Comparison of ENCODE assay signal across 14 cellular contexts in the genomic region with DNA sequence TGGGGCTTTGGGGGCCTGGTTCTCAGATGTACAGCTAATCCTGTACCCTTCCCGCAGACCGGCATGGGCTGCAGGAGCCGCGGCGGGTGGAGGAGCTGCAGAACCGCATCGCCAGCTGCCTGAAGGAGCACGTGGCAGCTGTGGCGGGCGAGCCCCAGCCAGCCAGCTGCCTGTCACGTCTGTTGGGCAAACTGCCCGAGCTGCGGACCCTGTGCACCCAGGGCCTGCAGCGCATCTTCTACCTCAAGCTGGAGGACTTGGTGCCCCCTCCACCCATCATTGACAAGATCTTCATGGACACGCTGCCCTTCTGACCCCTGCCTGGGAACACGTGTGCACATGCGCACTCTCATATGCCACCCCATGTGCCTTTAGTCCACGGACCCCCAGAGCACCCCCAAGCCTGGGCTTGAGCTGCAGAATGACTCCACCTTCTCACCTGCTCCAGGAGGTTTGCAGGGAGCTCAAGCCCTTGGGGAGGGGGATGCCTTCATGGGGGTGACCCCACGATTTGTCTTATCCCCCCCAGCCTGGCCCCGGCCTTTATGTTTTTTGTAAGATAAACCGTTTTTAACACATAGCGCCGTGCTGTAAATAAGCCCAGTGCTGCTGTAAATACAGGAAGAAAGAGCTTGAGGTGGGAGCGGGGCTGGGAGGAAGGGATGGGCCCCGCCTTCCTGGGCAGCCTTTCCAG. TPM values are rescaled to one million over a fixed set of nuclear protein-coding genes. Genes with fewer than 3 reads are reported as not detected.
DNase-seq lines count a peak whose midpoint lies in the region; ATAC-seq and TF ChIP-seq lines count a peak whose summit lies in the region.
"Had no signal": no experiment of that assay in that cellular context is flagged by ENCODE, and none has a peak within 500 bp of the region (broad histone marks: within the 10 kb centered on the region; RNA-seq: fewer than 3 reads in every experiment).

No MANE protein-coding gene starts in this region.

- no peaks in the 10 kb centered on the region for H3K4me1 ChIP-seq in HEK293 (ENCODE audit: control insufficient read depth, insufficient read depth, low read length)
- no peaks in the 10 kb centered on the region for H3K4me1 ChIP-seq in GM23338 (ENCODE audit: insufficient read depth)

- peaks cover 3% of the 10 kb centered on the region; the same call in 1 of the 2 replicates for H4K20me1 ChIP-seq in GM23338 (replicated peaks; ENCODE audit: insufficient read depth)

- H3K79me2 ChIP-seq in GM23338 (replicated peaks; ENCODE audit: insufficient read depth) = no peaks in the 10 kb centered on the region

- H3K4me1 Mint-ChIP-seq in GM23338 = peaks cover 2% of the 10 kb centered on the region; the same call in 1 of the 3 replicates
- H3K4me1 Mint-ChIP-seq: activated CD4-positive, alpha-beta memory T cell treated with anti-CD3 and anti-CD28 coated beads, Interleukin-2, amount 10 ng/mL, durations not matched to agents 7 days and 5 days had no signal

- no peak overlapping the region for H3K27ac ChIP-seq in HEK293 (ENCODE audit: extremely low read depth, low read depth, low read length)
- H3K27ac ChIP-seq in coronary artery = no peak overlapping the region
- H3K27ac ChIP-seq in GM23338 (ENCODE audit: low read depth) = no peak overlapping the region
- H3K27ac ChIP-seq: cardiac muscle cell, thoracic aorta had no signal

- peaks cover 0 to 38% of the 10 kb centered on the region in 2 experiments; a peak in 1 of 3 replicates for H3K36me3 ChIP-seq in HEK293 (ENCODE audit: control insufficient read depth in 2 of 2, insufficient read depth in 1 of 2, low read length in 2 of 2)
- H3K36me3 ChIP-seq in GM23338 (ENCODE audit: insufficient read depth) = no peaks in the 10 kb centered on the region

- H3K9me2 ChIP-seq in GM23338 (ENCODE audit: insufficient read depth) = no peaks in the 10 kb centered on the region

- no peak overlapping the region for H3K4me2 ChIP-seq in GM23338

- TF ChIP-seq CTCF in HEK293 (tag by site-specific recombination; IDR thresholded peaks at IDR 0.05) (no peak), coronary artery (IDR thresholded peaks at IDR 0.05) (no peak), GM23338 (conservative IDR thresholded peaks at IDR 0.05; ENCODE audit: low read depth in 2 of 2) (no peak)

- H3K27me3 Mint-ChIP-seq in GM23338 (ENCODE audit: insufficient read depth, low read depth, poor library complexity) = peaks cover 7% of the 10 kb centered on the region
- H3K27me3 Mint-ChIP-seq: activated CD4-positive, alpha-beta memory T cell treated with anti-CD3 and anti-CD28 coated beads, Interleukin-2, amount 10 ng/mL, durations not matched to agents 7 days and 5 days had no signal

- no peaks in the 10 kb centered on the region for H3K9me3 Mint-ChIP-seq in GM23338
- H3K9me3 Mint-ChIP-seq: activated CD4-positive, alpha-beta memory T cell treated with anti-CD3 and anti-CD28 coated beads, Interleukin-2, amount 10 ng/mL, durations not matched to agents 7 days and 5 days had no signal

- H3K27ac Mint-ChIP-seq in GM23338 = no peak overlapping the region
- H3K27ac Mint-ChIP-seq: activated CD4-positive, alpha-beta memory T cell treated with anti-CD3 and anti-CD28 coated beads, Interleukin-2, amount 10 ng/mL, durations not matched to agents 7 days and 5 days had no signal

- no peak for ATAC-seq in GM23338
- no peak for ATAC-seq in GM21529 (IDR thresholded peaks at IDR 0.05; ENCODE audit: unreplicated experiment)
- no peak for ATAC-seq in GM21786 (IDR thresholded peaks at IDR 0.05; ENCODE audit: unreplicated experiment)
- ATAC-seq: Panc1 had no signal

- POLR2A ChIA-PET in HEK293 (lab: Yijun Ruan, JAX) = no interaction called here

- H3K27me3 ChIP-seq in GM23338 (ENCODE audit: insufficient read depth) = no peaks in the 10 kb centered on the region
- H3K27me3 ChIP-seq: cardiac muscle cell had no signal

- no peak overlapping the region for H3K4me3 Mint-ChIP-seq in GM23338
- H3K4me3 Mint-ChIP-seq: activated CD4-positive, alpha-beta memory T cell treated with anti-CD3 and anti-CD28 coated beads, Interleukin-2, amount 10 ng/mL, durations not matched to agents 7 days and 5 days had no signal

- H3K4me3 ChIP-seq in HEK293 (ENCODE audit: low read depth, low read length) = no peak overlapping the region
- no peak overlapping the region for H3K4me3 ChIP-seq in coronary artery
- H3K4me3 ChIP-seq in GM23338 = no peak overlapping the region
- H3K4me3 ChIP-seq: cardiac muscle cell, thoracic aorta had no signal

- H2AFZ ChIP-seq in GM23338 = no peak overlapping the region

- CTCF ChIA-PET in HEK293 (lab: Yijun Ruan, JAX) = interaction anchor here (0.6 to 34.8 kb wide), 4 partner anchors 11 to 1689 kb away, joined by 5 to 794 read pairs (median 8); a partner anchor contains a TSS

- peak; percentile 49 for DNase-seq in NCI-H2029 (lab: John Stamatoyannopoulos, UW)
- peak; percentile 81 for DNase-seq in coronary artery (ENCODE audit: low spot score)
- peak in 40 of 56 donors; percentile 22 to 79 (median 52) for DNase-seq in nucleus accumbens (lab: John Stamatoyannopoulos, UW)
- DNase-seq in GM23338 (ENCODE audit: low spot score) = no peak
- no peak for DNase-seq in AML-193 (lab: John Stamatoyannopoulos, UW)
- DNase-seq: activated CD4-positive, alpha-beta memory T cell treated with anti-CD3 and anti-CD28 coated beads, Interleukin-2, amount 10 ng/mL, durations not matched to agents 7 days and 5 days; retina had no signal

- peaks cover 10% of the 10 kb centered on the region; the same call in 2 of the 3 replicates for H3K36me3 Mint-ChIP-seq in GM23338 (ENCODE audit: low read depth)

- no peaks in the 10 kb centered on the region for H3F3A ChIP-seq in GM23338 (replicated peaks; ENCODE audit: low read depth)

- no peaks in the 10 kb centered on the region for H3K9me3 ChIP-seq in HEK293 (ENCODE audit: control insufficient read depth, insufficient read depth, low read depth, low read length)
- H3K9me3 ChIP-seq: thoracic aorta had no signal

TF ChIP-seq in HEK293, 187 proteins besides CTCF, POLR2A, EP300 and RAD21:
- TF ChIP-seq ZNF133 (tag by site-specific recombination; IDR thresholded peaks at IDR 0.05) (no peak), GLIS2 (tag by site-specific recombination; IDR thresholded peaks at IDR 0.05) (peak; percentile 40; the same call in 1 of the 2 replicates)
- TF ChIP-seq, protein P1, sequence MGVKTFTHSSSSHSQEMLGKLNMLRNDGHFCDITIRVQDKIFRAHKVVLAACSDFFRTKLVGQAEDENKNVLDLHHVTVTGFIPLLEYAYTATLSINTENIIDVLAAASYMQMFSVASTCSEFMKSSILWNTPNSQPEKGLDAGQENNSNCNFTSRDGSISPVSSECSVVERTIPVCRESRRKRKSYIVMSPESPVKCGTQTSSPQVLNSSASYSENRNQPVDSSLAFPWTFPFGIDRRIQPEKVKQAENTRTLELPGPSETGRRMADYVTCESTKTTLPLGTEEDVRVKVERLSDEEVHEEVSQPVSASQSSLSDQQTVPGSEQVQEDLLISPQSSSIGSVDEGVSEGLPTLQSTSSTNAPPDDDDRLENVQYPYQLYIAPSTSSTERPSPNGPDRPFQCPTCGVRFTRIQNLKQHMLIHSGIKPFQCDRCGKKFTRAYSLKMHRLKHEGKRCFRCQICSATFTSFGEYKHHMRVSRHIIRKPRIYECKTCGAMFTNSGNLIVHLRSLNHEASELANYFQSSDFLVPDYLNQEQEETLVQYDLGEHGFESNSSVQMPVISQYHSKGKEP (tag by site-specific recombination; IDR thresholded peaks at IDR 0.05) = 0 out of 2 replicates have a peak, but pooled peaks have one; percentile 18

TF ChIP-seq in GM23338, 12 proteins besides CTCF, POLR2A, EP300 and RAD21 (continues in another document):
- TF ChIP-seq ZNF331 (CRISPR knock-in tag; IDR thresholded peaks at IDR 0.05; ENCODE audit: low read depth) (no peak), JUNB (IDR thresholded peaks at IDR 0.05; ENCODE audit: unreplicated experiment) (no peak), ZNF114 (CRISPR knock-in tag; IDR thresholded peaks at IDR 0.05) (no peak), NANOG (IDR thresholded peaks at IDR 0.05; ENCODE audit: borderline replicate concordance) (no peak)
- TF ChIP-seq, protein P2, sequence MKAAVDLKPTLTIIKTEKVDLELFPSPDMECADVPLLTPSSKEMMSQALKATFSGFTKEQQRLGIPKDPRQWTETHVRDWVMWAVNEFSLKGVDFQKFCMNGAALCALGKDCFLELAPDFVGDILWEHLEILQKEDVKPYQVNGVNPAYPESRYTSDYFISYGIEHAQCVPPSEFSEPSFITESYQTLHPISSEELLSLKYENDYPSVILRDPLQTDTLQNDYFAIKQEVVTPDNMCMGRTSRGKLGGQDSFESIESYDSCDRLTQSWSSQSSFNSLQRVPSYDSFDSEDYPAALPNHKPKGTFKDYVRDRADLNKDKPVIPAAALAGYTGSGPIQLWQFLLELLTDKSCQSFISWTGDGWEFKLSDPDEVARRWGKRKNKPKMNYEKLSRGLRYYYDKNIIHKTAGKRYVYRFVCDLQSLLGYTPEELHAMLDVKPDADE (IDR thresholded peaks at IDR 0.05) = no peak

RNA-seq across cellular contexts. Expression of a gene that starts 7.5 kb away (rescaled TPM):
- total RNA-seq in GM23338 (2014; rRNA removed; shearing (Covaris generic)) = 13.4 and 19.1 TPM in 2 replicates
- 7.5 and 8.3 TPM in 2 replicates for polyA plus RNA-seq in GM23338 (2016; fragmentation: Nextera tagmentation; extraction: Ambion mirVana)

RNA-seq across cellular contexts. Expression of a gene that starts 11.0 kb away (rescaled TPM):
- total RNA-seq in GM23338 (2014; rRNA removed; shearing (Covaris generic)) = 60.3 and 111 TPM in 2 replicates
- 27.7 and 29.4 TPM in 2 replicates for polyA plus RNA-seq in GM23338 (2016; fragmentation: Nextera tagmentation; extraction: Ambion mirVana)

RNA-seq across cellular contexts. Expression of a gene that starts 20.7 kb away (rescaled TPM):
- total RNA-seq in GM23338 (2014; rRNA removed; shearing (Covaris generic)) = 0.12 and 0.66 TPM in 2 replicates
- polyA plus RNA-seq in GM23338 (2016; fragmentation: Nextera tagmentation; extraction: Ambion mirVana) = 0.66 and 0.80 TPM in 2 replicates
- total RNA-seq: activated CD4-positive, alpha-beta memory T cell treated with anti-CD3 and anti-CD28 coated beads, Interleukin-2, amount 10 ng/mL, durations not matched to agents 7 days and 5 days; cardiac muscle cell; epithelial cell of proximal tubule had no signal
- polyA plus RNA-seq: cardiac muscle cell had no signal

RNA-seq across cellular contexts. Expression of a gene that starts 52.0 kb away (rescaled TPM):
- total RNA-seq in GM23338 (2014; rRNA removed; shearing (Covaris generic)) = 3.0 and 3.5 TPM in 2 replicates
- polyA plus RNA-seq in GM23338 (2016; fragmentation: Nextera tagmentation; extraction: Ambion mirVana) = 0.34 and 0.73 TPM in 2 replicates

Comparison
In these comparisons a context has a peak if more than half of its experiments do, and no peak if none do; other contexts are left out.
1. DNase-seq: peak in NCI-H2029 (single experiment), coronary artery (single experiment) and nucleus accumbens (40 of 56); none in GM23338 (single experiment) and AML-193 (0 of 2).